ENCODE assay signal across 16 cellular contexts in the genomic region with DNA sequence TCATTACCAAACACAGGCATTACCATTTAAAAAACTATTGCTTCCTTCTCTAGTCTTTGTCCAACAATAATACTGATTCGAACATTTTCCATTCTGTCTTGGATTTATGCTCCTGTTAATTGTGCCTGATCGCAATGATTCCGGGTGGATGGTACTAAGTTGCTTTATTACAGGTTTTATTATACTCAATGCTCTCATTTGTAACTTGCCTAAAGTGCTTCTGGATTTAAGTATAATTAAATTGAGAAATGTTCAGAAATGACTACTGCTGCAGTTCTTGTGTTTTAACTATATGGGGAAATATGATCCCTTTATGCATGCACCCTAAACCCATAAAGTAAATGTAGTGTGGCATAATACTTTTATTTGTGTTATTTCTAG. TPM values are rescaled to one million over a fixed set of nuclear protein-coding genes. Genes with fewer than 3 reads are reported as not detected.
A peak's percentile ranks its signal among the peaks of the same experiment; 100 is the strongest.
DNase-seq lines count a peak whose midpoint lies in the region; ATAC-seq and TF ChIP-seq lines count a peak whose summit lies in the region.
"Had no signal": no experiment of that assay in that cellular context is flagged by ENCODE, and none has a peak within 500 bp of the region (broad histone marks: within the 10 kb centered on the region; RNA-seq: fewer than 3 reads in every experiment).

No MANE protein-coding gene starts in this region.

- peaks cover 42% of the 10 kb centered on the region for H3K27me3 ChIP-seq in suprapubic skin

- CTCF ChIA-PET in HEK293T (lab: Yijun Ruan, JAX): no interaction called here
- CTCF ChIA-PET in activated CD8-positive, alpha-beta T cell treated with anti-CD3 and anti-CD28 coated beads, Interleukin-2, amount 10 ng/mL, durations not matched to agents 7 days and 5 days (lab: Charles Lee): no interaction called here

- peaks cover 32% of the 10 kb centered on the region for H3K36me3 Mint-ChIP-seq in activated CD8-positive, alpha-beta T cell treated with anti-CD3 and anti-CD28 coated beads, Interleukin-2, amount 10 ng/mL, durations not matched to agents 7 days and 5 days (ENCODE audit: low read depth)
- no peaks in the 10 kb centered on the region for H3K36me3 Mint-ChIP-seq in progenitor cell of endocrine pancreas (ENCODE audit: insufficient read depth)

- peaks cover 7% of the 10 kb centered on the region for H3K9me3 Mint-ChIP-seq in activated CD8-positive, alpha-beta T cell treated with anti-CD3 and anti-CD28 coated beads, Interleukin-2, amount 10 ng/mL, durations not matched to agents 7 days and 5 days (ENCODE audit: insufficient read depth)
- H3K9me3 Mint-ChIP-seq in progenitor cell of endocrine pancreas (ENCODE audit: low read depth): no peaks in the 10 kb centered on the region

- POLR2A ChIA-PET in HEK293T (lab: Yijun Ruan, JAX): interaction anchor here (2.0 kb wide), 1 partner anchor 10 kb away, joined by 6 read pairs; no protein-coding TSS in a partner anchor
- POLR2A ChIA-PET in activated CD8-positive, alpha-beta T cell treated with anti-CD3 and anti-CD28 coated beads, Interleukin-2, amount 10 ng/mL, durations not matched to agents 7 days and 5 days (lab: Charles Lee): no interaction called here

- peaks cover 51% of the 10 kb centered on the region for H3K4me1 ChIP-seq in suprapubic skin

- H3K4me3 ChIP-seq in suprapubic skin: peak overlapping the region; percentile 83
- H3K4me3 ChIP-seq: gastroesophageal sphincter, left ventricle myocardium inferior, spleen, thoracic aorta had no signal

- TF ChIP-seq EP300 in suprapubic skin (IDR thresholded peaks at IDR 0.05): no peak

- peak overlapping the region; percentile 97 for H3K27ac ChIP-seq in epithelial cell of prostate
- peak overlapping the region; percentile 98 for H3K27ac ChIP-seq in suprapubic skin
- H3K27ac ChIP-seq: C4-2B, gastroesophageal sphincter, left ventricle myocardium inferior, spleen, thoracic aorta had no signal

- H3K36me3 ChIP-seq in suprapubic skin: no peaks in the 10 kb centered on the region
- H3K36me3 ChIP-seq: gastroesophageal sphincter, left ventricle myocardium inferior, spleen, thoracic aorta had no signal

- DNase-seq in HEK293T (ENCODE audit: extremely low spot score): no peak
- DNase-seq in OCI-M1 (lab: John Stamatoyannopoulos, UW): peak; percentile 54
- no peak for DNase-seq in epithelial cell of prostate (ENCODE audit: low read depth, low spot score)
- DNase-seq in suprapubic skin (ENCODE audit: low spot score in 2 of 2): no peak
- DNase-seq in activated CD8-positive, alpha-beta memory T cell treated with anti-CD3 and anti-CD28 coated beads, Interleukin-2, amount 50 U/mL, for 48 hours: no peak
- DNase-seq in activated CD8-positive, alpha-beta T cell treated with anti-CD3 and anti-CD28 coated beads, Interleukin-2, amount 10 ng/mL, durations not matched to agents 7 days and 5 days: no peak
- no peak for DNase-seq in progenitor cell of endocrine pancreas (ENCODE audit: low spot score, unreplicated experiment)
- DNase-seq: activated CD4-positive, alpha-beta T cell treated with anti-CD3 and anti-CD28 coated beads, Interleukin-2, amount 50 U/mL, for 1 hour; activated naive CD4-positive, alpha-beta T cell treated with anti-CD3 and anti-CD28 coated beads for 36 hours; cortex of kidney; left ventricle myocardium inferior; spleen had no signal

- TF ChIP-seq CTCF in suprapubic skin (IDR thresholded peaks at IDR 0.05) (no peak), progenitor cell of endocrine pancreas (IDR thresholded peaks at IDR 0.05; ENCODE audit: unreplicated experiment) (no peak)

- 10% methylated on average over 3 of the region's 3 CpGs for WGBS in suprapubic skin

- no peak for ATAC-seq in activated CD8-positive, alpha-beta T cell treated with anti-CD3 and anti-CD28 coated beads, Interleukin-2, amount 10 ng/mL, durations not matched to agents 7 days and 5 days
- ATAC-seq: gastroesophageal sphincter, HCT116 had no signal

- TF ChIP-seq POLR2A in suprapubic skin (IDR thresholded peaks at IDR 0.05): no peak

- no peak overlapping the region for H3K27ac Mint-ChIP-seq in activated CD8-positive, alpha-beta T cell treated with anti-CD3 and anti-CD28 coated beads, Interleukin-2, amount 10 ng/mL, durations not matched to agents 7 days and 5 days
- no peak overlapping the region for H3K27ac Mint-ChIP-seq in progenitor cell of endocrine pancreas
- H3K27ac Mint-ChIP-seq: activated naive CD4-positive, alpha-beta T cell treated with anti-CD3 and anti-CD28 coated beads for 36 hours had no signal

- H3K4me1 Mint-ChIP-seq in activated CD8-positive, alpha-beta T cell treated with anti-CD3 and anti-CD28 coated beads, Interleukin-2, amount 10 ng/mL, durations not matched to agents 7 days and 5 days (ENCODE audit: low read depth): peaks cover 29% of the 10 kb centered on the region
- peaks cover 14% of the 10 kb centered on the region for H3K4me1 Mint-ChIP-seq in progenitor cell of endocrine pancreas (ENCODE audit: low read depth)

- H3K9me3 ChIP-seq in suprapubic skin: no peaks in the 10 kb centered on the region
- H3K9me3 ChIP-seq: thoracic aorta had no signal

- H3K4me3 Mint-ChIP-seq in activated CD8-positive, alpha-beta T cell treated with anti-CD3 and anti-CD28 coated beads, Interleukin-2, amount 10 ng/mL, durations not matched to agents 7 days and 5 days: no peak overlapping the region
- no peak overlapping the region for H3K4me3 Mint-ChIP-seq in progenitor cell of endocrine pancreas (ENCODE audit: low read depth)
- H3K4me3 Mint-ChIP-seq: activated naive CD4-positive, alpha-beta T cell treated with anti-CD3 and anti-CD28 coated beads for 36 hours had no signal

- peaks cover 70% of the 10 kb centered on the region for H3K27me3 Mint-ChIP-seq in activated CD8-positive, alpha-beta T cell treated with anti-CD3 and anti-CD28 coated beads, Interleukin-2, amount 10 ng/mL, durations not matched to agents 7 days and 5 days (ENCODE audit: low read depth)
- peaks cover 90% of the 10 kb centered on the region for H3K27me3 Mint-ChIP-seq in progenitor cell of endocrine pancreas

TF ChIP-seq in HEK293T, 16 proteins besides CTCF, POLR2A, EP300 and RAD21:
- peak; percentile 93; the same call in 1 of the 2 replicates for TF ChIP-seq LEF1 (IDR thresholded peaks at IDR 0.05; ENCODE audit: borderline replicate concordance)
- peak; percentile 55; the same call in 1 of the 2 replicates for TF ChIP-seq FOXM1 (IDR thresholded peaks at IDR 0.05; ENCODE audit: borderline replicate concordance)
- 0 out of 2 replicates have a peak, but pooled peaks have one; percentile 33 for TF ChIP-seq TARDBP (IDR thresholded peaks at IDR 0.05)
- no peak for TF ChIP-seq BHLHE40 (IDR thresholded peaks at IDR 0.05; ENCODE audit: borderline replicate concordance)
- TF ChIP-seq PKNOX1 (IDR thresholded peaks at IDR 0.05): peak; percentile 87
- no peak for TF ChIP-seq FOXK2 (IDR thresholded peaks at IDR 0.05)
- TF ChIP-seq CTBP1 (IDR thresholded peaks at IDR 0.05; ENCODE audit: borderline replicate concordance): peak; percentile 96
- TF ChIP-seq ARNT (IDR thresholded peaks at IDR 0.05): peak; percentile 80
- TF ChIP-seq FOXA1 (IDR thresholded peaks at IDR 0.05): no peak

RNA-seq across cellular contexts. Expression of gene TFAP2A, which starts 7.2 kb away (rescaled TPM):
- total RNA-seq in suprapubic skin (100 to 1,000 TPM in 1 of 4 donors, 10 to 100 TPM in 3; 86.7 to 135 (median 91.9) TPM), progenitor cell of endocrine pancreas (4.7 and 10.0 TPM in 2 replicates)
- total RNA-seq in activated CD8-positive, alpha-beta T cell treated with anti-CD3 and anti-CD28 coated beads, Interleukin-2, amount 10 ng/mL, durations not matched to agents 7 days and 5 days: not detected
